22 cellular contexts compared by ENCODE assay signal in the genomic region with DNA sequence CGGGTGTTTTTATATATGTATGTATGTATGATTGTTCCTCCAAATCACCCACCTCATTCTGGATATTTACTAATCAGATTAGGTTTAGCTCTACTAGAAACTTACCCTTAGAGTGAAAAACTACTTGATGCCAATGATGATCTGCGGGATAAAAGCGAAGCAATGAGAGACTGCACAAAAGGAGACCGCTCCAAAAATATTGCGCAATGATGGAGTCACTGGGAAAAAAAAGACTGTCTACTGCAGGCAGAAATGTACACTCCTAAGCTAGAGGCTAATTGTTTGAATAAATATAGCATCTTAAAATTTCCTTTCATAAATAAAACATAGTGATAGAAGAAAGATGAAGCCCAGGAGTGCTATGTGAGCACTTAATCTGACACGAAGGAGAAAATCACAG. TPM values are rescaled to one million over a fixed set of nuclear protein-coding genes. Genes with fewer than 3 reads are reported as not detected.
DNase-seq lines count a peak whose midpoint lies in the region; ATAC-seq and TF ChIP-seq lines count a peak whose summit lies in the region.
"Had no signal": no experiment of that assay in that cellular context is flagged by ENCODE, and none has a peak within 500 bp of the region (broad histone marks: within the 10 kb centered on the region; RNA-seq: fewer than 3 reads in every experiment).

No MANE protein-coding gene starts in this region.

- TF ChIP-seq CTCF in HFFc6 (IDR thresholded peaks at IDR 0.05), result no peak
- no peak for TF ChIP-seq CTCF in choroid plexus epithelial cell (conservative IDR thresholded peaks at IDR 0.05; ENCODE audit: low read depth, low read length)

- no peaks in the 10 kb centered on the region for H3K9me3 Mint-ChIP-seq in HFFc6
- H3K9me3 Mint-ChIP-seq in stimulated activated effector memory CD8-positive, alpha-beta T cell treated with anti-CD3 and anti-CD28 coated beads, Interleukin-12 subunit alpha, Interleukin-12 subunit beta, amount 100 ng/mL, for 72 hours, result no peaks in the 10 kb centered on the region
- H3K9me3 Mint-ChIP-seq: activated naive CD8-positive, alpha-beta T cell treated with anti-CD3 and anti-CD28 coated beads for 36 hours; CD4-positive, alpha-beta T cell; H9; stimulated activated naive CD8-positive, alpha-beta T cell treated with anti-CD3 and anti-CD28 coated beads, Interleukin-15, Interleukin-2, amounts not matched to agents 100 ng/mL and 50 ng/mL, for 24 hours had no signal

- DNase-seq in AG20443 (ENCODE audit: low spot score) (peak; percentile 32), HFFc6 (no peak), choroid plexus epithelial cell (ENCODE audit: low read depth) (peak; percentile 59), iris pigment epithelial cell (ENCODE audit: low read depth) (peak; percentile 50), foreskin melanocyte (no peak)
- no peak for DNase-seq in activated CD4-positive, alpha-beta T cell treated with anti-CD3 and anti-CD28 coated beads, Interleukin-2, amount 50 U/mL, for 1 hour
- no peak for DNase-seq in effector memory CD4-positive, alpha-beta T cell
- no peak for DNase-seq in stimulated activated effector memory CD8-positive, alpha-beta T cell treated with anti-CD3 and anti-CD28 coated beads, Interleukin-12 subunit alpha, Interleukin-12 subunit beta, amount 100 ng/mL, for 72 hours (ENCODE audit: low spot score in 2 of 2)
- DNase-seq: activated naive CD8-positive, alpha-beta T cell treated with anti-CD3 and anti-CD28 coated beads for 36 hours; CD4-positive, alpha-beta T cell; H9; mucosa of descending colon; NCI-H1417; NCI-H524; stimulated activated CD4-positive, alpha-beta T cell treated with anti-CD3 and anti-CD28 coated beads, Interleukin-2, amount 100 ng/mL, for 48 hours had no signal

- ATAC-seq in stimulated activated effector memory CD8-positive, alpha-beta T cell treated with anti-CD3 and anti-CD28 coated beads, Interleukin-12 subunit alpha, Interleukin-12 subunit beta, amount 100 ng/mL, for 72 hours, result no peak
- ATAC-seq: mucosa of descending colon had no signal

- peaks cover 68% of the 10 kb centered on the region for H3K4me1 Mint-ChIP-seq in HFFc6 (ENCODE audit: low read depth)
- no peaks in the 10 kb centered on the region for H3K4me1 Mint-ChIP-seq in stimulated activated effector memory CD8-positive, alpha-beta T cell treated with anti-CD3 and anti-CD28 coated beads, Interleukin-12 subunit alpha, Interleukin-12 subunit beta, amount 100 ng/mL, for 72 hours
- H3K4me1 Mint-ChIP-seq: activated naive CD8-positive, alpha-beta T cell treated with anti-CD3 and anti-CD28 coated beads for 36 hours had no signal

- no peaks in the 10 kb centered on the region for H3K27me3 Mint-ChIP-seq in HFFc6 (ENCODE audit: insufficient read depth)

- H3K36me3 Mint-ChIP-seq in HFFc6 (ENCODE audit: low read depth), result peaks cover 44% of the 10 kb centered on the region
- no peaks in the 10 kb centered on the region for H3K36me3 Mint-ChIP-seq in stimulated activated effector memory CD8-positive, alpha-beta T cell treated with anti-CD3 and anti-CD28 coated beads, Interleukin-12 subunit alpha, Interleukin-12 subunit beta, amount 100 ng/mL, for 72 hours
- H3K36me3 Mint-ChIP-seq: activated naive CD8-positive, alpha-beta T cell treated with anti-CD3 and anti-CD28 coated beads for 36 hours had no signal

- H3K4me1 ChIP-seq in effector memory CD4-positive, alpha-beta T cell (ENCODE audit: control insufficient read depth, insufficient read depth, low read length, poor library complexity, severe bottlenecking), result no peaks in the 10 kb centered on the region

- H3K4me3 ChIP-seq in choroid plexus epithelial cell (ENCODE audit: low read depth, low read length), result no peak overlapping the region
- no peak overlapping the region for H3K4me3 ChIP-seq in effector memory CD4-positive, alpha-beta T cell (ENCODE audit: insufficient read depth, low read depth, low read length, poor library complexity, severe bottlenecking)
- H3K4me3 ChIP-seq: mucosa of descending colon, tibial nerve had no signal

- H3K4me3 Mint-ChIP-seq in HFFc6, result peak overlapping the region; percentile 68
- H3K4me3 Mint-ChIP-seq in stimulated activated effector memory CD8-positive, alpha-beta T cell treated with anti-CD3 and anti-CD28 coated beads, Interleukin-12 subunit alpha, Interleukin-12 subunit beta, amount 100 ng/mL, for 72 hours, result no peak overlapping the region
- H3K4me3 Mint-ChIP-seq: activated naive CD8-positive, alpha-beta T cell treated with anti-CD3 and anti-CD28 coated beads for 36 hours; CD4-positive, alpha-beta T cell; H9; stimulated activated naive CD8-positive, alpha-beta T cell treated with anti-CD3 and anti-CD28 coated beads, Interleukin-15, Interleukin-2, amounts not matched to agents 100 ng/mL and 50 ng/mL, for 24 hours had no signal

- no peaks in the 10 kb centered on the region for H3K9me3 ChIP-seq in effector memory CD4-positive, alpha-beta T cell (ENCODE audit: control insufficient read depth, low read length)
- H3K9me3 ChIP-seq: mucosa of descending colon, tibial nerve had no signal

- H3K27me3 ChIP-seq in effector memory CD4-positive, alpha-beta T cell (replicated peaks; ENCODE audit: control insufficient read depth, insufficient read depth, low read length, poor library complexity, severe bottlenecking), result no peaks in the 10 kb centered on the region
- H3K27me3 ChIP-seq: tibial nerve had no signal

- H3K27ac Mint-ChIP-seq in HFFc6, result peak overlapping the region; percentile 66
- H3K27ac Mint-ChIP-seq in stimulated activated effector memory CD8-positive, alpha-beta T cell treated with anti-CD3 and anti-CD28 coated beads, Interleukin-12 subunit alpha, Interleukin-12 subunit beta, amount 100 ng/mL, for 72 hours, result no peak overlapping the region
- H3K27ac Mint-ChIP-seq: activated naive CD8-positive, alpha-beta T cell treated with anti-CD3 and anti-CD28 coated beads for 36 hours; CD4-positive, alpha-beta T cell; H9; stimulated activated naive CD8-positive, alpha-beta T cell treated with anti-CD3 and anti-CD28 coated beads, Interleukin-15, Interleukin-2, amounts not matched to agents 100 ng/mL and 50 ng/mL, for 24 hours had no signal

- H3K36me3 ChIP-seq in effector memory CD4-positive, alpha-beta T cell (ENCODE audit: control insufficient read depth, insufficient read depth, low read length), result no peaks in the 10 kb centered on the region

- no peak overlapping the region for H3K27ac ChIP-seq in effector memory CD4-positive, alpha-beta T cell (ENCODE audit: insufficient read depth, low read length, poor library complexity, severe bottlenecking)
- H3K27ac ChIP-seq: epithelial cell of prostate, tibial nerve had no signal

RNA-seq across cellular contexts. Expression of gene RAB32, which starts 7.3 kb away (rescaled TPM):
- 10 to 100 TPM; 71.9 to 87.6 (median 74.3) TPM for total RNA-seq in HFFc6 (2021; fragmentation: NEBNext Ultra II Directional; extraction: Animal tissue kit (Norgen Biotek cat#: 25700))
- total RNA-seq: activated naive CD8-positive, alpha-beta T cell treated with anti-CD3 and anti-CD28 coated beads for 36 hours had no signal

RNA-seq across cellular contexts. Expression of gene ADGB, which starts 47.9 kb away (rescaled TPM):
- total RNA-seq in HFFc6 (2021; fragmentation: NEBNext Ultra II Directional; extraction: Animal tissue kit (Norgen Biotek cat#: 25700)), result not detected
- total RNA-seq: activated naive CD8-positive, alpha-beta T cell treated with anti-CD3 and anti-CD28 coated beads for 36 hours; CD4-positive, alpha-beta T cell; dermis microvascular lymphatic vessel endothelial cell; H9; HT1080; posterior vena cava; skeletal muscle tissue; tibial nerve had no signal

Comparison
In these comparisons a context has a peak if more than half of its experiments do, and no peak if none do; other contexts are left out.
1. DNase-seq: peak in AG20443 (single experiment), choroid plexus epithelial cell (single experiment) and iris pigment epithelial cell (single experiment); none in HFFc6 (single experiment), activated CD4-positive, alpha-beta T cell treated with anti-CD3 and anti-CD28 coated beads, Interleukin-2, amount 50 U/mL, for 1 hour (single experiment), effector memory CD4-positive, alpha-beta T cell (0 of 3), foreskin melanocyte (single experiment) and stimulated activated effector memory CD8-positive, alpha-beta T cell treated with anti-CD3 and anti-CD28 coated beads, Interleukin-12 subunit alpha, Interleukin-12 subunit beta, amount 100 ng/mL, for 72 hours (0 of 2).